In the genomic region with DNA sequence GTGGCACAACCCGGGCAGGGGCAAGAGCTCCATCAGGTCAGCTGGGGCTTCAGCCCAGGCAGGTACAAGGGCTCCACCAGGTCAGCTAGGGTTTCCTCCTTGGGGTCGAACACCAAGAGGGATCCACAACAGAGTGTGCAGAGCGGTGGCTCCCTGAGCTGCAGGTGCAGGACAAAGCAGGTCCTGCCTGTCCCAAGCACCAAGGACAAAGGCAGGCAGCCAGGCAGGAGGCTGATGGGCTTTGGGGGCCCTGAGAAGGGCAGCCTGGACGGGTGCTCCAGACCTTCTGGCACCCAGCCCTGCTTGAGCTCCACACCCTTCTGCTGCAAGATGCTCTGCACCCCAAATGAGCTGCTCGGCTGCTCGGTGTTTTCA, we compare ENCODE assay signal across 1 cellular context.
TF ChIP-seq lines count a peak whose summit lies in the region.

No MANE protein-coding gene starts in this region.

TF ChIP-seq in H1, 55 proteins besides CTCF, POLR2A, EP300 and RAD21 (continued from another document):
- no peak for TF ChIP-seq HDAC6 (IDR thresholded peaks at IDR 0.05; ENCODE audit: low read depth, low read length)
- TF ChIP-seq JUND (IDR thresholded peaks at IDR 0.05; ENCODE audit: low read length), result no peak
- TF ChIP-seq, protein P1, sequence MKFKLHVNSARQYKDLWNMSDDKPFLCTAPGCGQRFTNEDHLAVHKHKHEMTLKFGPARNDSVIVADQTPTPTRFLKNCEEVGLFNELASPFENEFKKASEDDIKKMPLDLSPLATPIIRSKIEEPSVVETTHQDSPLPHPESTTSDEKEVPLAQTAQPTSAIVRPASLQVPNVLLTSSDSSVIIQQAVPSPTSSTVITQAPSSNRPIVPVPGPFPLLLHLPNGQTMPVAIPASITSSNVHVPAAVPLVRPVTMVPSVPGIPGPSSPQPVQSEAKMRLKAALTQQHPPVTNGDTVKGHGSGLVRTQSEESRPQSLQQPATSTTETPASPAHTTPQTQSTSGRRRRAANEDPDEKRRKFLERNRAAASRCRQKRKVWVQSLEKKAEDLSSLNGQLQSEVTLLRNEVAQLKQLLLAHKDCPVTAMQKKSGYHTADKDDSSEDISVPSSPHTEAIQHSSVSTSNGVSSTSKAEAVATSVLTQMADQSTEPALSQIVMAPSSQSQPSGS (IDR thresholded peaks at IDR 0.05; ENCODE audit: low read length), result no peak
- TF ChIP-seq, protein P2, sequence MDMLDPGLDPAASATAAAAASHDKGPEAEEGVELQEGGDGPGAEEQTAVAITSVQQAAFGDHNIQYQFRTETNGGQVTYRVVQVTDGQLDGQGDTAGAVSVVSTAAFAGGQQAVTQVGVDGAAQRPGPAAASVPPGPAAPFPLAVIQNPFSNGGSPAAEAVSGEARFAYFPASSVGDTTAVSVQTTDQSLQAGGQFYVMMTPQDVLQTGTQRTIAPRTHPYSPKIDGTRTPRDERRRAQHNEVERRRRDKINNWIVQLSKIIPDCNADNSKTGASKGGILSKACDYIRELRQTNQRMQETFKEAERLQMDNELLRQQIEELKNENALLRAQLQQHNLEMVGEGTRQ (IDR thresholded peaks at IDR 0.05; ENCODE audit: low read length), result no peak
- TF ChIP-seq, protein P3, sequence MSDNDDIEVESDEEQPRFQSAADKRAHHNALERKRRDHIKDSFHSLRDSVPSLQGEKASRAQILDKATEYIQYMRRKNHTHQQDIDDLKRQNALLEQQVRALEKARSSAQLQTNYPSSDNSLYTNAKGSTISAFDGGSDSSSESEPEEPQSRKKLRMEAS (IDR thresholded peaks at IDR 0.05), result no peak
- no peak for TF ChIP-seq CTBP2 (IDR thresholded peaks at IDR 0.05; ENCODE audit: borderline replicate concordance, insufficient read depth, insufficient read length, low read length)
- TF ChIP-seq RNF2 (IDR thresholded peaks at IDR 0.05; ENCODE audit: borderline replicate concordance, low read depth, low read length, missing control alignments, poor library complexity, severe bottlenecking), result no peak
- no peak for TF ChIP-seq CEBPB (IDR thresholded peaks at IDR 0.05; ENCODE audit: low read depth, low read length)
- no peak for TF ChIP-seq SIRT6 (IDR thresholded peaks at IDR 0.05; ENCODE audit: low read length)
- no peak for TF ChIP-seq POLR2AphosphoS5 (IDR thresholded peaks at IDR 0.05; ENCODE audit: low read depth, low read length)
- TF ChIP-seq BCL11A (IDR thresholded peaks at IDR 0.05; ENCODE audit: low read depth in 2 of 2, low read length in 2 of 2), result no peak
